In the genomic region with DNA sequence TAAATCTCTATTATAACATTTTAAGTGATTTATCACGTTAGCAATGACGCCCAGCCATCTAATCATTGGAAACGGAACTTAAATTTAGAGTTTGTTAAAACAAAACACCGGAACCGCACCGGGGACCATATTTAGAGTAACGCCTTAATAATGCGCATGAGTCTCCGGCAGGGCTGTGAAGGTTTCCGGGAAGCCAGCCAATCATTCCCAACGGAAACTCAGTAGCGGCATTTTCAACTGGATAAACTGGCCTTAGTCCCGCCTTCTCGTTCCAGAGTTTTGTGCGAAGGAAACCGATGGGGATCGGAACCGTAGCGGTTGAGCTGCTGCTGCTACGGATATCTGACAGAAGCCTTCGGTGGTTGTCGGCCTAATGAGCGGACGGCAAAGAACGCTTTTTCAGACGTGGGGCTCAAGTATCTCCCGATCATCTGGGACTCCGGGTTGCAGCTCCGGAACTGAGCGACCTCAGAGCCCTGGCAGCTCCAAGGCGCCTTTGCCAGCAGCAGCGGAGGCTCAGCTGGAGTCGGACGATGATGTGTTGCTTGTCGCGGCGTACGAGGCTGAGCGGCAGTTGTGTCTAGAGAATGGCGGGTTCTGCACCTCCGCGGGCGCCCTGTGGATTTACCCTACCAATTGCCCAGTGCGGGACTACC, we compare ENCODE assay signal across 7 cellular contexts. TPM values are rescaled to one million over a fixed set of nuclear protein-coding genes. Genes with fewer than 3 reads are reported as not detected.
DNase-seq lines count a peak whose midpoint lies in the region; ATAC-seq, FAIRE-seq and TF ChIP-seq lines count a peak whose summit lies in the region.

A gene with protein sequence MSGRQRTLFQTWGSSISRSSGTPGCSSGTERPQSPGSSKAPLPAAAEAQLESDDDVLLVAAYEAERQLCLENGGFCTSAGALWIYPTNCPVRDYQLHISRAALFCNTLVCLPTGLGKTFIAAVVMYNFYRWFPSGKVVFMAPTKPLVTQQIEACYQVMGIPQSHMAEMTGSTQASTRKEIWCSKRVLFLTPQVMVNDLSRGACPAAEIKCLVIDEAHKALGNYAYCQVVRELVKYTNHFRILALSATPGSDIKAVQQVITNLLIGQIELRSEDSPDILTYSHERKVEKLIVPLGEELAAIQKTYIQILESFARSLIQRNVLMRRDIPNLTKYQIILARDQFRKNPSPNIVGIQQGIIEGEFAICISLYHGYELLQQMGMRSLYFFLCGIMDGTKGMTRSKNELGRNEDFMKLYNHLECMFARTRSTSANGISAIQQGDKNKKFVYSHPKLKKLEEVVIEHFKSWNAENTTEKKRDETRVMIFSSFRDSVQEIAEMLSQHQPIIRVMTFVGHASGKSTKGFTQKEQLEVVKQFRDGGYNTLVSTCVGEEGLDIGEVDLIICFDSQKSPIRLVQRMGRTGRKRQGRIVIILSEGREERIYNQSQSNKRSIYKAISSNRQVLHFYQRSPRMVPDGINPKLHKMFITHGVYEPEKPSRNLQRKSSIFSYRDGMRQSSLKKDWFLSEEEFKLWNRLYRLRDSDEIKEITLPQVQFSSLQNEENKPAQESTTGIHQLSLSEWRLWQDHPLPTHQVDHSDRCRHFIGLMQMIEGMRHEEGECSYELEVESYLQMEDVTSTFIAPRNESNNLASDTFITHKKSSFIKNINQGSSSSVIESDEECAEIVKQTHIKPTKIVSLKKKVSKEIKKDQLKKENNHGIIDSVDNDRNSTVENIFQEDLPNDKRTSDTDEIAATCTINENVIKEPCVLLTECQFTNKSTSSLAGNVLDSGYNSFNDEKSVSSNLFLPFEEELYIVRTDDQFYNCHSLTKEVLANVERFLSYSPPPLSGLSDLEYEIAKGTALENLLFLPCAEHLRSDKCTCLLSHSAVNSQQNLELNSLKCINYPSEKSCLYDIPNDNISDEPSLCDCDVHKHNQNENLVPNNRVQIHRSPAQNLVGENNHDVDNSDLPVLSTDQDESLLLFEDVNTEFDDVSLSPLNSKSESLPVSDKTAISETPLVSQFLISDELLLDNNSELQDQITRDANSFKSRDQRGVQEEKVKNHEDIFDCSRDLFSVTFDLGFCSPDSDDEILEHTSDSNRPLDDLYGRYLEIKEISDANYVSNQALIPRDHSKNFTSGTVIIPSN (N-terminal part only) (plus strand): TSS at position 272 of the 656 bp plus-strand sequence. CDS start 102 bp downstream, at position 374.

- peaks cover 0 to 31% (median 18%) of the 10 kb centered on the region in 4 donors for H3K4me1 ChIP-seq in sigmoid colon

- ATAC-seq in GM18511 (IDR thresholded peaks at IDR 0.05; ENCODE audit: unreplicated experiment) (peak; percentile 47), HG03060 (IDR thresholded peaks at IDR 0.05; ENCODE audit: low read depth, unreplicated experiment) (peak; percentile 34)

- FAIRE-seq in TTC549 (lab: Jason Lieb, UNC): peak; percentile 98

- peak; percentile 99 for DNase-seq in NCI-H2107 treated with DMSO at 0.1 percent for 48 hours (lab: John Stamatoyannopoulos, UW; ENCODE audit: unreplicated experiment)
- DNase-seq in iPS DF 19.7 (ENCODE audit: low read depth, low spot score): peak; percentile 96
- DNase-seq in sigmoid colon: peak; percentile 97

- intact Hi-C loops in sigmoid colon (cut with DNase I): loop anchor here (2.0 to 5.0 kb wide), 5 partner anchors 51 to 239 kb away; a partner anchor contains a TSS

- TF ChIP-seq POLR2A in sigmoid colon (IDR thresholded peaks at IDR 0.05): no peak

- peak within 1 kb of the TSS; percentile 86 to 89 (median 88) for H3K27ac ChIP-seq in sigmoid colon

- TF ChIP-seq CTCF in brain (conservative IDR thresholded peaks at IDR 0.05): no peak
- TF ChIP-seq CTCF in sigmoid colon (IDR thresholded peaks at IDR 0.05): no peak

- H3K9me3 ChIP-seq in sigmoid colon: no peaks in the 10 kb centered on the region

- peak within 1 kb of the TSS; percentile 98 to 100 (median 99) for H3K27ac Mint-ChIP-seq in brain

- peak in 1 of 4 donors; percentile 31 for TF ChIP-seq EP300 in sigmoid colon (IDR thresholded peaks at IDR 0.05)

- H3K4me3 ChIP-seq in sigmoid colon: peak within 1 kb of the TSS; percentile 66 to 76 (median 72)

- no peaks in the 10 kb centered on the region for H3K36me3 ChIP-seq in sigmoid colon

- peaks cover 21% of the 10 kb centered on the region for H3K27me3 Mint-ChIP-seq in brain

- H3K36me3 Mint-ChIP-seq in brain: no peaks in the 10 kb centered on the region

- no peaks in the 10 kb centered on the region for H3K27me3 ChIP-seq in sigmoid colon

- H3K4me1 Mint-ChIP-seq in brain: peaks cover 67% of the 10 kb centered on the region

- H3K9me3 Mint-ChIP-seq in brain: no peaks in the 10 kb centered on the region

- 0% methylated on average over 44 of the region's 44 CpGs for WGBS in sigmoid colon, 2 donors

- peak within 1 kb of the TSS; percentile 98 to 99 (median 99) for H3K4me3 Mint-ChIP-seq in brain

RNA-seq across cellular contexts. Expression of the gene that starts here (rescaled TPM):
- polyA plus RNA-seq in brain (ENCODE audit: insufficient read depth, low read depth, low replicate concordance) (1.6 TPM), sigmoid colon (1 to 10 TPM in 2 of 3 donors, under 1 TPM in 1; 0.46 to 2.5 (median 2.4) TPM)
- total RNA-seq in sigmoid colon: 1 to 10 TPM; 2.8 to 6.8 (median 4.3) TPM

Comparison
In these comparisons a context has a peak if more than half of its experiments do, and no peak if none do; other contexts are left out.
1. Peak in every context shown above with its lines: DNase-seq, ATAC-seq, H3K4me3 ChIP-seq and H3K27ac ChIP-seq.